1 cellular context compared by ENCODE assay signal in the genomic region with DNA sequence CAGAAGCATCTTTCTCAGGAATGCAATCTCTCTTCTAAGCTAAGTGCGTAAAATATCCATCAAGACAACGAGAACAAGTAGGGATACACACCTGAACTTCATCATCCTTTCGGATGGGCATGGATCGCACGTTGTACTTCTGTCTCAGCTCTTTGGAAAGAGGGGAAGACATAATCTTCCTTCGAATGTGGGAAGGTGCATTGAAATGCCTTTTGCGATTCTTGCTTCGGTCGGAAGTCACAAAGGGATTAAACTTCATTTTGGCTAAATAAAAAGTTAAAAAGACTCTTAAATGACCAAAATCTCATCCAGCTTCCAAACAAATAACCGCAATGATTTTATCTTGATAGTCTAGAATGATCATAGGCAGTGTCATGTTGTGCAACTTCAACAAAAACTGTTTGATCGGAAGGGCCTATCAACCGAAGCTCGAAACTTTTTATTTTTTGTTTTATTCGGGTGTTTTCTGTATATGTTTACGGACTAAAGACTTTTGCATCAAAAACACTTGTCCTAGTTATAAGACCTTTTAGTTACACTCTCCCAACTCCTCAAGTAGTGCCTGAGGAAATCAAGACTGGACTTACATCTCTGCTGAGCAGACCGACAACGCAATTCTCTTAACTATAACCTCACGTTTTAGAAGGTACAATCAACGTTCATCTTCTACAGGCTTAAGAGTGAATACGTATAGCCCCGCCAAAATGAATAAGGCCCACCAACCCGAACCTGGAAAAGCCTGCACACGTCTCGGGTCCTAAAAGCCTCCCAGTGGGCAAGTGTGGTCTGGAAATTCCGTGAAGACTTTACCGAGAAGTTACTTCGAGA.
TF ChIP-seq lines count a peak whose summit lies in the region.

No MANE protein-coding gene starts in this region.

TF ChIP-seq in endothelial cell of umbilical vein, 7 proteins besides CTCF, POLR2A, EP300 and RAD21:
- TF ChIP-seq POLR2AphosphoS5 (IDR thresholded peaks at IDR 0.05; ENCODE audit: insufficient read depth, low read depth, low read length) (no peak), GATA2 (IDR thresholded peaks at IDR 0.05; ENCODE audit: insufficient read depth, insufficient read length, low read depth, low read length) (no peak)
